ENCODE assay signal across 27 cellular contexts in genomic region chr14:89244720-89245119, GRCh38.
A peak's percentile ranks its signal among the peaks of the same experiment; 100 is the strongest.
DNase-seq lines count a peak whose midpoint lies in the region; ATAC-seq and TF ChIP-seq lines count a peak whose summit lies in the region.
"Had no signal": no experiment of that assay in that cellular context is flagged by ENCODE, and none has a peak within 500 bp of the region (broad histone marks: within the 10 kb centered on the region; RNA-seq: fewer than 3 reads in every experiment).

No MANE protein-coding gene starts in this region.

- peaks cover 80% of the 10 kb centered on the region for H3K4me1 Mint-ChIP-seq in activated naive CD8-positive, alpha-beta T cell (ENCODE audit: low read depth)
- H3K4me1 Mint-ChIP-seq in activated naive CD8-positive, alpha-beta T cell treated with anti-CD3 and anti-CD28 coated beads for 36 hours = peaks cover 69% of the 10 kb centered on the region
- H3K4me1 Mint-ChIP-seq in WTC11 = peaks cover 85% of the 10 kb centered on the region
- H3K4me1 Mint-ChIP-seq in natural killer cell = peaks cover 73 to 78% of the 10 kb centered on the region in 2 donors
- no peaks in the 10 kb centered on the region for H3K4me1 Mint-ChIP-seq in Calu3 (ENCODE audit: low read depth, unreplicated experiment)
- H3K4me1 Mint-ChIP-seq in H9 = peaks cover 36 to 41% of the 10 kb centered on the region in 2 experiments

- H2BK15ac ChIP-seq in H9 (ENCODE audit: low read depth, low read length) = no peak overlapping the region

- no peak for ATAC-seq in WTC11
- no peak for ATAC-seq in natural killer cell
- ATAC-seq: HCT116, Panc1 had no signal

- peaks cover 19% of the 10 kb centered on the region for H3K4me1 ChIP-seq in H9 (ENCODE audit: insufficient read depth, low read length)

- H3T11ph ChIP-seq in H9 (ENCODE audit: low read length) = no peak overlapping the region

- POLR2A ChIA-PET in WTC11 (lab: Charles Lee) = no interaction called here

- no peak overlapping the region for H4K8ac ChIP-seq in H9 (replicated peaks; ENCODE audit: insufficient read length, low read depth, low read length)

- no peak overlapping the region for H3K4me3 Mint-ChIP-seq in activated naive CD8-positive, alpha-beta T cell
- H3K4me3 Mint-ChIP-seq in activated naive CD8-positive, alpha-beta T cell treated with anti-CD3 and anti-CD28 coated beads for 36 hours = no peak overlapping the region
- H3K4me3 Mint-ChIP-seq in WTC11 = no peak overlapping the region
- H3K4me3 Mint-ChIP-seq in natural killer cell = no peak overlapping the region
- no peak overlapping the region for H3K4me3 Mint-ChIP-seq in Calu3 (ENCODE audit: low read depth, unreplicated experiment)
- H3K4me3 Mint-ChIP-seq in H9 = no peak overlapping the region
- H3K4me3 Mint-ChIP-seq: CD4-positive, alpha-beta memory T cell; IgD-negative memory B cell had no signal

- no peak overlapping the region for H3K14ac ChIP-seq in H9 (ENCODE audit: insufficient read depth, low read length)

- no TSS peak for BruUV-seq in Calu3 (replicated peaks; lab: Mats Ljungman, UMichigan)

- no peak overlapping the region for H2AK5ac ChIP-seq in H9 (ENCODE audit: insufficient read length, low read length)

- H3K18ac ChIP-seq in H9 (ENCODE audit: insufficient read length, low read depth, low read length) = no peak overlapping the region

- intact Hi-C loops in natural killer cell (cut with micrococcal nuclease) = no loop called here
- intact Hi-C loops in Calu3 (cut with micrococcal nuclease; ENCODE audit: unreplicated experiment) = no loop called here

- H3K79me2 ChIP-seq in H9 (ENCODE audit: insufficient read depth, low read length) = peaks cover 9% of the 10 kb centered on the region; the same call in 1 of the 2 replicates

- H2AFZ ChIP-seq in H9 (ENCODE audit: low read length) = no peak overlapping the region

- H3K27ac Mint-ChIP-seq in activated naive CD8-positive, alpha-beta T cell = peak overlapping the region; percentile 5
- H3K27ac Mint-ChIP-seq in activated naive CD8-positive, alpha-beta T cell treated with anti-CD3 and anti-CD28 coated beads for 36 hours = no peak overlapping the region
- H3K27ac Mint-ChIP-seq in WTC11 (peak overlapping the region; percentile 6), natural killer cell (peak overlapping the region; percentile 37 to 68), Calu3 (ENCODE audit: unreplicated experiment) (no peak overlapping the region), H9 (no peak overlapping the region)

- no peak for DNase-seq in activated naive CD8-positive, alpha-beta T cell treated with anti-CD3 and anti-CD28 coated beads for 36 hours
- DNase-seq in WTC11 (ENCODE audit: low spot score) (no peak), natural killer cell (no peak), Calu3 (no peak), H9 (no peak), NCI-H1105 (lab: John Stamatoyannopoulos, UW) (no peak)
- DNase-seq: C1 segment of cervical spinal cord; CD4-positive, alpha-beta memory T cell; COR-L47; EL; GF-D8; MM.1S; NCI-H1417; NCI-H1694; NCI-H2029 treated with DMSO at 0.1 percent for 48 hours; NCI-H446 treated with DMSO at 0.1 percent for 48 hours; NCI-H526; NCI-H82; NK-92 treated with Interleukin-12 subunit alpha and Interleukin-12 subunit beta, amount 100 ng/mL, for 24 hours; SHP77 treated with DMSO at 0.1 percent for 48 hours had no signal

- H3K9me3 ChIP-seq in H9 (ENCODE audit: control insufficient read depth, low read depth, low read length) = no peaks in the 10 kb centered on the region

- no peak overlapping the region for H2BK120ac ChIP-seq in H9 (ENCODE audit: low read depth, low read length, poor library complexity, severe bottlenecking)

- no peak overlapping the region for H2BK20ac ChIP-seq in H9 (ENCODE audit: low read depth, low read length, poor library complexity, severe bottlenecking)

- TF ChIP-seq CTCF in WTC11 (IDR thresholded peaks at IDR 0.05) = no peak
- no peak for TF ChIP-seq CTCF in natural killer cell (IDR thresholded peaks at IDR 0.05)
- no peak for TF ChIP-seq CTCF in Calu3 (IDR thresholded peaks at IDR 0.05; ENCODE audit: unreplicated experiment)
- no peak for TF ChIP-seq CTCF in H9 (conservative IDR thresholded peaks at IDR 0.05)

- H3K79me1 ChIP-seq in H9 (ENCODE audit: insufficient read depth, low read depth, low read length, poor library complexity, severe bottlenecking) = peaks cover 12% of the 10 kb centered on the region

- no peak overlapping the region for H4K91ac ChIP-seq in H9 (ENCODE audit: insufficient read length, low read depth, low read length)

- H4K20me1 ChIP-seq in H9 (ENCODE audit: control insufficient read depth, insufficient read depth, insufficient read length) = peaks cover 4% of the 10 kb centered on the region

- H3K4ac ChIP-seq in H9 (ENCODE audit: low read depth, low read length) = no peak overlapping the region

- no peak overlapping the region for H3K56ac ChIP-seq in H9 (ENCODE audit: insufficient read length, low read depth, low read length)

- CTCF ChIA-PET in WTC11 (lab: Charles Lee) = interaction anchor here (1.4 kb wide), 1 partner anchor 23 kb away, joined by 4 read pairs; no protein-coding TSS in a partner anchor
- CTCF ChIA-PET in Calu3 (lab: Charles Lee) = no interaction called here

- WGBS in H9 (ENCODE audit: extremely low coverage, insufficient read length, low lambda C conversion rate) = no CpG with 5 or more reads among the region's 6 CpGs

- no peak overlapping the region for H2BK12ac ChIP-seq in H9 (ENCODE audit: insufficient read length, low read depth, low read length)

- no peak overlapping the region for H3K23ac ChIP-seq in H9 (ENCODE audit: insufficient read length, low read depth, low read length)

- no peak overlapping the region for H3K4me2 ChIP-seq in H9 (ENCODE audit: insufficient read depth, insufficient read length, low read length)
- H3K4me2 ChIP-seq: KMS-11 had no signal

- H3K27ac ChIP-seq in H9 (ENCODE audit: insufficient read length, low read depth, low read length) = no peak overlapping the region
- H3K27ac ChIP-seq: HL-60, KMS-11, SK-N-MC had no signal

- no peaks in the 10 kb centered on the region for H3K23me2 ChIP-seq in H9 (ENCODE audit: insufficient read length, low read depth, low read length, poor library complexity, severe bottlenecking)

- no peaks in the 10 kb centered on the region for H3K27me3 ChIP-seq in H9 (ENCODE audit: insufficient read depth, low read length)

- H2BK5ac ChIP-seq in H9 (ENCODE audit: insufficient read length, low read length) = no peak overlapping the region

- no peaks in the 10 kb centered on the region for H3K9me3 Mint-ChIP-seq in activated naive CD8-positive, alpha-beta T cell (ENCODE audit: low read depth)
- H3K9me3 Mint-ChIP-seq in activated naive CD8-positive, alpha-beta T cell treated with anti-CD3 and anti-CD28 coated beads for 36 hours = peaks cover 2% of the 10 kb centered on the region
- H3K9me3 Mint-ChIP-seq in WTC11 (no peaks in the 10 kb centered on the region), natural killer cell (no peaks in the 10 kb centered on the region), Calu3 (ENCODE audit: low read depth, unreplicated experiment) (no peaks in the 10 kb centered on the region), H9 (no peaks in the 10 kb centered on the region)
- H3K9me3 Mint-ChIP-seq: CD4-positive, alpha-beta memory T cell; IgD-negative memory B cell had no signal

- no peaks in the 10 kb centered on the region for H3K27me3 Mint-ChIP-seq in activated naive CD8-positive, alpha-beta T cell
- H3K27me3 Mint-ChIP-seq in activated naive CD8-positive, alpha-beta T cell treated with anti-CD3 and anti-CD28 coated beads for 36 hours = no peaks in the 10 kb centered on the region
- H3K27me3 Mint-ChIP-seq in WTC11 (ENCODE audit: low read depth) (no peaks in the 10 kb centered on the region), natural killer cell (ENCODE audit: low read depth in 2 of 2) (no peaks in the 10 kb centered on the region), Calu3 (ENCODE audit: unreplicated experiment) (no peaks in the 10 kb centered on the region), H9 (ENCODE audit: low read depth) (no peaks in the 10 kb centered on the region)
- H3K27me3 Mint-ChIP-seq: CD4-positive, alpha-beta memory T cell; IgD-negative memory B cell had no signal

- H3K9ac ChIP-seq in H9 (ENCODE audit: extremely low read depth, insufficient read length, low read length) = no peak overlapping the region
- H3K9ac ChIP-seq: KMS-11 had no signal

- H3K36me3 Mint-ChIP-seq in activated naive CD8-positive, alpha-beta T cell = peaks cover 16% of the 10 kb centered on the region
- peaks cover 40% of the 10 kb centered on the region for H3K36me3 Mint-ChIP-seq in activated naive CD8-positive, alpha-beta T cell treated with anti-CD3 and anti-CD28 coated beads for 36 hours
- H3K36me3 Mint-ChIP-seq in WTC11 = peaks cover 9% of the 10 kb centered on the region; the same call in 1 of the 2 replicates
- H3K36me3 Mint-ChIP-seq in natural killer cell = no peaks in the 10 kb centered on the region
- no peaks in the 10 kb centered on the region for H3K36me3 Mint-ChIP-seq in Calu3 (ENCODE audit: insufficient read depth, unreplicated experiment)
- peaks cover 5 to 20% (median 5%) of the 10 kb centered on the region in 3 experiments; a peak in 5 of 7 replicates for H3K36me3 Mint-ChIP-seq in H9 (ENCODE audit: insufficient read depth in 1 of 3, low read depth in 3 of 3)

- H4K5ac ChIP-seq in H9 (ENCODE audit: insufficient read length, low read depth, low read length) = no peak overlapping the region

TF ChIP-seq in WTC11, 78 proteins besides CTCF, POLR2A, EP300 and RAD21 (continues in another document):
- no peak for TF ChIP-seq ELF4 (CRISPR knock-in tag; IDR thresholded peaks at IDR 0.05; ENCODE audit: low read depth)
- no peak for TF ChIP-seq USF2 (CRISPR knock-in tag; IDR thresholded peaks at IDR 0.05)
- no peak for TF ChIP-seq EMX1 (CRISPR knock-in tag; IDR thresholded peaks at IDR 0.05)

Comparison
In these comparisons a context has a peak if more than half of its experiments do, and no peak if none do; other contexts are left out.
1. H3K27ac Mint-ChIP-seq: peak in activated naive CD8-positive, alpha-beta T cell (single experiment), WTC11 (single experiment) and natural killer cell (2 of 2); none in activated naive CD8-positive, alpha-beta T cell treated with anti-CD3 and anti-CD28 coated beads for 36 hours (single experiment), Calu3 (single experiment) and H9 (0 of 3).